1 cellular context compared by ENCODE assay signal in genomic region chr14:59283380-59283779, GRCh38.
TF ChIP-seq lines count a peak whose summit lies in the region.

No MANE protein-coding gene starts in this region.

TF ChIP-seq in HepG2, 621 proteins besides CTCF, POLR2A, EP300 and RAD21 (continued from another document and continues in another):
- TF ChIP-seq, protein P1, sequence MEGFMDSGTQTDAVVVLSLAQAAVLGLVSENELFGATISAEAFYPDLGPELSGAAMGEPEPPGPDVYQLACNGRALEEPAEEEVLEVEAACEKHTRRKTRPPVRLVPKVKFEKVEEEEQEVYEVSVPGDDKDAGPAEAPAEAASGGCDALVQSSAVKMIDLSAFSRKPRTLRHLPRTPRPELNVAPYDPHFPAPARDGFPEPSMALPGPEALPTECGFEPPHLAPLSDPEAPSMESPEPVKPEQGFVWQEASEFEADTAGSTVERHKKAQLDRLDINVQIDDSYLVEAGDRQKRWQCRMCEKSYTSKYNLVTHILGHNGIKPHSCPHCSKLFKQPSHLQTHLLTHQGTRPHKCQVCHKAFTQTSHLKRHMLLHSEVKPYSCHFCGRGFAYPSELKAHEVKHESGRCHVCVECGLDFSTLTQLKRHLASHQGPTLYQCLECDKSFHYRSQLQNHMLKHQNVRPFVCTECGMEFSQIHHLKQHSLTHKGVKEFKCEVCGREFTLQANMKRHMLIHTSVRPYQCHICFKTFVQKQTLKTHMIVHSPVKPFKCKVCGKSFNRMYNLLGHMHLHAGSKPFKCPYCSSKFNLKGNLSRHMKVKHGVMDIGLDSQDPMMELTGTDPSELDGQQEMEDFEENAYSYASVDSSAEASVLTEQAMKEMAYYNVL (CRISPR knock-in tag; IDR thresholded peaks at IDR 0.05; ENCODE audit: borderline replicate concordance): no peak
- TF ChIP-seq AGO2 (optimal IDR thresholded peaks at IDR 0.05; ENCODE audit: low read depth, low read length) (no peak), CREM (IDR thresholded peaks at IDR 0.05) (peak; percentile 42; the same call in 1 of the 2 replicates), CREM (CRISPR knock-in tag; IDR thresholded peaks at IDR 0.05) (no peak), NR2F1 (CRISPR knock-in tag; IDR thresholded peaks at IDR 0.05) (peak in 1 of 2 experiments; percentile 60; a peak in 1 of 4 replicates), IRF2 (CRISPR knock-in tag; IDR thresholded peaks at IDR 0.05) (peak; percentile 52; the same call in 1 of the 2 replicates), FOXA3 (CRISPR knock-in tag; IDR thresholded peaks at IDR 0.05) (peak; percentile 97), FOXC1 (CRISPR knock-in tag; IDR thresholded peaks at IDR 0.05; ENCODE audit: borderline replicate concordance) (no peak), SIX1 (CRISPR knock-in tag; IDR thresholded peaks at IDR 0.05; ENCODE audit: borderline replicate concordance) (0 out of 2 replicates have a peak, but pooled peaks have one; percentile 18), GABPB1 (CRISPR knock-in tag; IDR thresholded peaks at IDR 0.05) (no peak), ZNF772 (CRISPR knock-in tag; IDR thresholded peaks at IDR 0.05) (no peak), NFE2 (CRISPR knock-in tag; IDR thresholded peaks at IDR 0.05) (no peak), SMAD1 (CRISPR knock-in tag; IDR thresholded peaks at IDR 0.05; ENCODE audit: borderline replicate concordance, low read depth) (no peak), MED8 (CRISPR knock-in tag; IDR thresholded peaks at IDR 0.05; ENCODE audit: insufficient replicate concordance) (no peak), ZNF34 (CRISPR knock-in tag; IDR thresholded peaks at IDR 0.05; ENCODE audit: borderline replicate concordance) (no peak), PATZ1 (CRISPR knock-in tag; IDR thresholded peaks at IDR 0.05) (no peak), ZFP62 (CRISPR knock-in tag; IDR thresholded peaks at IDR 0.05) (no peak), ZNF709 (CRISPR knock-in tag; IDR thresholded peaks at IDR 0.05) (no peak), SP5 (CRISPR knock-in tag; IDR thresholded peaks at IDR 0.05; ENCODE audit: borderline replicate concordance, low read depth) (0 out of 2 replicates have a peak, but pooled peaks have one; percentile 20), ZBTB3 (CRISPR knock-in tag; IDR thresholded peaks at IDR 0.05; ENCODE audit: borderline replicate concordance, low read depth) (no peak), MAX (IDR thresholded peaks at IDR 0.05) (0 out of 2 replicates have a peak, but pooled peaks have one; percentile 23), TCF7L2 (IDR thresholded peaks at IDR 0.05; ENCODE audit: low read depth, low read length) (no peak), CAMTA2 (CRISPR knock-in tag; IDR thresholded peaks at IDR 0.05; ENCODE audit: borderline replicate concordance) (no peak), MLX (CRISPR knock-in tag; IDR thresholded peaks at IDR 0.05) (no peak), CHD4 (IDR thresholded peaks at IDR 0.05; ENCODE audit: borderline replicate concordance, low read length) (no peak), NFKBIZ (CRISPR knock-in tag; IDR thresholded peaks at IDR 0.05) (0 out of 2 replicates have a peak, but pooled peaks have one; percentile 64), BRD4 (CRISPR knock-in tag; IDR thresholded peaks at IDR 0.05) (no peak), ZBTB25 (CRISPR knock-in tag; IDR thresholded peaks at IDR 0.05) (peak; percentile 69), ZMAT3 (CRISPR knock-in tag; conservative IDR thresholded peaks at IDR 0.05) (no peak), ZNF143 (CRISPR knock-in tag; IDR thresholded peaks at IDR 0.05) (no peak), ZHX1 (CRISPR knock-in tag; IDR thresholded peaks at IDR 0.05; ENCODE audit: low read depth) (peak; percentile 17; the same call in 1 of the 2 replicates), ZC3H4 (CRISPR knock-in tag; IDR thresholded peaks at IDR 0.05; ENCODE audit: borderline replicate concordance) (no peak), DZIP1 (CRISPR knock-in tag; IDR thresholded peaks at IDR 0.05) (no peak), ZNF878 (CRISPR knock-in tag; IDR thresholded peaks at IDR 0.05) (no peak), RFX3 (CRISPR knock-in tag; IDR thresholded peaks at IDR 0.05) (no peak), ZNF562 (CRISPR knock-in tag; IDR thresholded peaks at IDR 0.05; ENCODE audit: borderline replicate concordance) (0 out of 2 replicates have a peak, but pooled peaks have one; percentile 46), ZNF296 (CRISPR knock-in tag; conservative IDR thresholded peaks at IDR 0.05) (no peak), ZNF598 (CRISPR knock-in tag; IDR thresholded peaks at IDR 0.05; ENCODE audit: borderline replicate concordance) (no peak), ZSCAN9 (CRISPR knock-in tag; IDR thresholded peaks at IDR 0.05; ENCODE audit: borderline replicate concordance) (0 out of 2 replicates have a peak, but pooled peaks have one; percentile 37), JUNB (CRISPR knock-in tag; IDR thresholded peaks at IDR 0.05; ENCODE audit: borderline replicate concordance) (peak; percentile 49; the same call in 1 of the 2 replicates), HDAC2 (CRISPR knock-in tag; IDR thresholded peaks at IDR 0.05) (peak; percentile 79), SAP130 (CRISPR knock-in tag; IDR thresholded peaks at IDR 0.05; ENCODE audit: low read depth) (peak; percentile 72)
- TF ChIP-seq, protein P2, sequence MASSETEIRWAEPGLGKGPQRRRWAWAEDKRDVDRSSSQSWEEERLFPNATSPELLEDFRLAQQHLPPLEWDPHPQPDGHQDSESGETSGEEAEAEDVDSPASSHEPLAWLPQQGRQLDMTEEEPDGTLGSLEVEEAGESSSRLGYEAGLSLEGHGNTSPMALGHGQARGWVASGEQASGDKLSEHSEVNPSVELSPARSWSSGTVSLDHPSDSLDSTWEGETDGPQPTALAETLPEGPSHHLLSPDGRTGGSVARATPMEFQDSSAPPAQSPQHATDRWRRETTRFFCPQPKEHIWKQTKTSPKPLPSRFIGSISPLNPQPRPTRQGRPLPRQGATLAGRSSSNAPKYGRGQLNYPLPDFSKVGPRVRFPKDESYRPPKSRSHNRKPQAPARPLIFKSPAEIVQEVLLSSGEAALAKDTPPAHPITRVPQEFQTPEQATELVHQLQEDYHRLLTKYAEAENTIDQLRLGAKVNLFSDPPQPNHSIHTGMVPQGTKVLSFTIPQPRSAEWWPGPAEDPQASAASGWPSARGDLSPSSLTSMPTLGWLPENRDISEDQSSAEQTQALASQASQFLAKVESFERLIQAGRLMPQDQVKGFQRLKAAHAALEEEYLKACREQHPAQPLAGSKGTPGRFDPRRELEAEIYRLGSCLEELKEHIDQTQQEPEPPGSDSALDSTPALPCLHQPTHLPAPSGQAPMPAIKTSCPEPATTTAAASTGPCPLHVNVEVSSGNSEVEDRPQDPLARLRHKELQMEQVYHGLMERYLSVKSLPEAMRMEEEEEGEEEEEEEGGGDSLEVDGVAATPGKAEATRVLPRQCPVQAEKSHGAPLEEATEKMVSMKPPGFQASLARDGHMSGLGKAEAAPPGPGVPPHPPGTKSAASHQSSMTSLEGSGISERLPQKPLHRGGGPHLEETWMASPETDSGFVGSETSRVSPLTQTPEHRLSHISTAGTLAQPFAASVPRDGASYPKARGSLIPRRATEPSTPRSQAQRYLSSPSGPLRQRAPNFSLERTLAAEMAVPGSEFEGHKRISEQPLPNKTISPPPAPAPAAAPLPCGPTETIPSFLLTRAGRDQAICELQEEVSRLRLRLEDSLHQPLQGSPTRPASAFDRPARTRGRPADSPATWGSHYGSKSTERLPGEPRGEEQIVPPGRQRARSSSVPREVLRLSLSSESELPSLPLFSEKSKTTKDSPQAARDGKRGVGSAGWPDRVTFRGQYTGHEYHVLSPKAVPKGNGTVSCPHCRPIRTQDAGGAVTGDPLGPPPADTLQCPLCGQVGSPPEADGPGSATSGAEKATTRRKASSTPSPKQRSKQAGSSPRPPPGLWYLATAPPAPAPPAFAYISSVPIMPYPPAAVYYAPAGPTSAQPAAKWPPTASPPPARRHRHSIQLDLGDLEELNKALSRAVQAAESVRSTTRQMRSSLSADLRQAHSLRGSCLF (CRISPR knock-in tag; IDR thresholded peaks at IDR 0.05; ENCODE audit: borderline replicate concordance): no peak
- TF ChIP-seq, protein P3, sequence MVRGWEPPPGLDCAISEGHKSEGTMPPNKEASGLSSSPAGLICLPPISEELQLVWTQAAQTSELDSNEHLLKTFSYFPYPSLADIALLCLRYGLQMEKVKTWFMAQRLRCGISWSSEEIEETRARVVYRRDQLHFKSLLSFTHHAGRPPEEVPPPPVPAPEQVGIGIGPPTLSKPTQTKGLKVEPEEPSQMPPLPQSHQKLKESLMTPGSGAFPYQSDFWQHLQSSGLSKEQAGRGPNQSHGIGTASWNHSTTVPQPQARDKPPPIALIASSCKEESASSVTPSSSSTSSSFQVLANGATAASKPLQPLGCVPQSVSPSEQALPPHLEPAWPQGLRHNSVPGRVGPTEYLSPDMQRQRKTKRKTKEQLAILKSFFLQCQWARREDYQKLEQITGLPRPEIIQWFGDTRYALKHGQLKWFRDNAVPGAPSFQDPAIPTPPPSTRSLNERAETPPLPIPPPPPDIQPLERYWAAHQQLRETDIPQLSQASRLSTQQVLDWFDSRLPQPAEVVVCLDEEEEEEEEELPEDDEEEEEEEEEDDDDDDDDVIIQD (CRISPR knock-in tag; IDR thresholded peaks at IDR 0.05; ENCODE audit: low read depth): no peak
